8 cellular contexts compared by ENCODE assay signal in the genomic region with DNA sequence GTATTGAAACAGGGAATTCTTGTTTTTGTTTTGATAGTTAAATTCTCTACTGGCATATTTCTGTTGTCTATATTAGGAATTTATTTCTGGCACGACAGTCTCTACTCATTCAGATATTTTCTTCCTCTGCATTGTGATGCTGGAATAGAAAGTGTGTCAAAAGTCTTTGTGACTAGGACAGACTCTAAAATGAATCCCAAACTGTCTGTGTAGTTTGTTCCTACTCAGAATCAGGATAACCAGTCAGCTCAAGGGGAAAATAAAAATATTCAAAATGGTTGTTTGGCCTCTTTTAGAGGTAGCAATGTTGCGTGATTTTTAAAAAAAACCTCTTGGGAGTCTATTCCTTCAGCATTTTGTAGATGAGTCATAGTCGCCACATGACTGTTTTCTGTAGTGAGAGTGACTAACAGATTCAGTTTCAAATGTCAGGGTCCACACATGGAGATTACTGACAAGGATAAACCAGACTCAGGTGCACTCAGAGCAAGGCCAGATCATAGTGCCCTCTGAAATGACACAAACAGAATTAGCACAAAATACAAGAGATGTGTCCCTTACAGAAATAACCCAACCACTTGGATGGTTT. TPM values are rescaled to one million over a fixed set of nuclear protein-coding genes. Genes with fewer than 3 reads are reported as not detected.
A peak's percentile ranks its signal among the peaks of the same experiment; 100 is the strongest.
DNase-seq lines count a peak whose midpoint lies in the region; ATAC-seq, FAIRE-seq and TF ChIP-seq lines count a peak whose summit lies in the region.

No MANE protein-coding gene starts in this region.

- no peak overlapping the region for H3K27ac ChIP-seq in caudate nucleus (ENCODE audit: low read depth, low read length)

- DNase-seq in LHCN-M2 (ENCODE audit: low read depth) = peak; percentile 91
- peak; percentile 86 for DNase-seq in fibroblast of peridontal ligament (ENCODE audit: extremely low read depth)
- no peak for DNase-seq in D721Med (ENCODE audit: insufficient read length, low spot score)
- DNase-seq in SIG-M5 treated with dmso at 0.1 percent for 504 hours (lab: John Stamatoyannopoulos, UW; ENCODE audit: unreplicated experiment) = no peak
- no peak for DNase-seq in caudate nucleus (lab: John Stamatoyannopoulos, UW)
- no peak for DNase-seq in progenitor cell of endocrine pancreas (ENCODE audit: low spot score, unreplicated experiment)

- no peak for TF ChIP-seq POLR2A in GM18505 (IDR thresholded peaks at IDR 0.05; ENCODE audit: borderline replicate concordance, extremely low read depth, insufficient read depth, insufficient read length)

- H3K27me3 Mint-ChIP-seq in progenitor cell of endocrine pancreas = peaks cover 17% of the 10 kb centered on the region

- no peak overlapping the region for H3K27ac Mint-ChIP-seq in progenitor cell of endocrine pancreas

- H3K4me3 Mint-ChIP-seq in progenitor cell of endocrine pancreas (ENCODE audit: low read depth) = no peak overlapping the region

- ATAC-seq in GM18505 (IDR thresholded peaks at IDR 0.05; ENCODE audit: unreplicated experiment) = peak; percentile 99
- ATAC-seq in GM21737 (IDR thresholded peaks at IDR 0.05; ENCODE audit: unreplicated experiment) = peak; percentile 98

- FAIRE-seq in D721Med (lab: Jason Lieb, UNC) = no peak

- no peaks in the 10 kb centered on the region for H3K4me1 Mint-ChIP-seq in progenitor cell of endocrine pancreas (ENCODE audit: low read depth)

- no peaks in the 10 kb centered on the region for H3K9me3 Mint-ChIP-seq in progenitor cell of endocrine pancreas (ENCODE audit: low read depth)

- TF ChIP-seq CTCF in D721Med (IDR thresholded peaks at IDR 0.05; ENCODE audit: insufficient read depth, missing control alignments) (no peak), progenitor cell of endocrine pancreas (IDR thresholded peaks at IDR 0.05; ENCODE audit: unreplicated experiment) (no peak)

- no peaks in the 10 kb centered on the region for H3K36me3 Mint-ChIP-seq in progenitor cell of endocrine pancreas (ENCODE audit: insufficient read depth)

RNA-seq across cellular contexts. Expression of a gene that starts 13.1 kb away (rescaled TPM):
- 0.34 and 0.38 TPM in 2 replicates for total RNA-seq in LHCN-M2 (2014; rRNA removed)
- 1.7 TPM for polyA plus RNA-seq in LHCN-M2 (2012)
- 0.93 and 1.2 TPM in 2 replicates for total RNA-seq in progenitor cell of endocrine pancreas

Comparison
In these comparisons a context has a peak if more than half of its experiments do, and no peak if none do; other contexts are left out.
1. DNase-seq: peak in LHCN-M2 (single experiment) and fibroblast of peridontal ligament (single experiment); none in D721Med (single experiment), SIG-M5 treated with dmso at 0.1 percent for 504 hours (single experiment), caudate nucleus (0 of 61) and progenitor cell of endocrine pancreas (single experiment).